In the genomic region with DNA sequence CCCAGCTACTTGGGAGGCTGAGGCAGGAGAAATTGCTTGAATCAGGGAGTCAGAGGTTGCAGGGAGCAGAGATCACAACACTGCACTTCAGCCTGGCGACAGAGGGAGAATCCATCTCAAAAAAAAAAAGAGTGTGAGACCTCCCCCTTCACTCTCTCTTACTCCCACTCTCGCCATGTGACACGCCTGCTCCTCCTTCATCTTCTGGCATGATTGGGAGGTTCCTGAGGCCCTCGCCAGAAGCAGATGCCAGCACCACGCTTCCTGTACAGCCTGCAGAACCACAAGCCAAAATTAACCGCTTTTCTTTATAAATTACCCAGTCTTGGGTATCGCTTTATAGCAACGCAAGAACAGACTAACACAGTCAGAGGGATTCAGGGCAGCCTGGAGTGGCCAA, we compare ENCODE assay signal across 1 cellular context.
TF ChIP-seq lines count a peak whose summit lies in the region.

No MANE protein-coding gene starts in this region.

TF ChIP-seq in K562, 482 proteins besides CTCF, POLR2A, EP300 and RAD21 (continued from another document):
- no peak for TF ChIP-seq FOXK1 (CRISPR knock-in tag; IDR thresholded peaks at IDR 0.05; ENCODE audit: borderline replicate concordance)
- no peak for TF ChIP-seq ZNF408 (CRISPR knock-in tag; IDR thresholded peaks at IDR 0.05; ENCODE audit: low read depth)
- TF ChIP-seq, protein P1, sequence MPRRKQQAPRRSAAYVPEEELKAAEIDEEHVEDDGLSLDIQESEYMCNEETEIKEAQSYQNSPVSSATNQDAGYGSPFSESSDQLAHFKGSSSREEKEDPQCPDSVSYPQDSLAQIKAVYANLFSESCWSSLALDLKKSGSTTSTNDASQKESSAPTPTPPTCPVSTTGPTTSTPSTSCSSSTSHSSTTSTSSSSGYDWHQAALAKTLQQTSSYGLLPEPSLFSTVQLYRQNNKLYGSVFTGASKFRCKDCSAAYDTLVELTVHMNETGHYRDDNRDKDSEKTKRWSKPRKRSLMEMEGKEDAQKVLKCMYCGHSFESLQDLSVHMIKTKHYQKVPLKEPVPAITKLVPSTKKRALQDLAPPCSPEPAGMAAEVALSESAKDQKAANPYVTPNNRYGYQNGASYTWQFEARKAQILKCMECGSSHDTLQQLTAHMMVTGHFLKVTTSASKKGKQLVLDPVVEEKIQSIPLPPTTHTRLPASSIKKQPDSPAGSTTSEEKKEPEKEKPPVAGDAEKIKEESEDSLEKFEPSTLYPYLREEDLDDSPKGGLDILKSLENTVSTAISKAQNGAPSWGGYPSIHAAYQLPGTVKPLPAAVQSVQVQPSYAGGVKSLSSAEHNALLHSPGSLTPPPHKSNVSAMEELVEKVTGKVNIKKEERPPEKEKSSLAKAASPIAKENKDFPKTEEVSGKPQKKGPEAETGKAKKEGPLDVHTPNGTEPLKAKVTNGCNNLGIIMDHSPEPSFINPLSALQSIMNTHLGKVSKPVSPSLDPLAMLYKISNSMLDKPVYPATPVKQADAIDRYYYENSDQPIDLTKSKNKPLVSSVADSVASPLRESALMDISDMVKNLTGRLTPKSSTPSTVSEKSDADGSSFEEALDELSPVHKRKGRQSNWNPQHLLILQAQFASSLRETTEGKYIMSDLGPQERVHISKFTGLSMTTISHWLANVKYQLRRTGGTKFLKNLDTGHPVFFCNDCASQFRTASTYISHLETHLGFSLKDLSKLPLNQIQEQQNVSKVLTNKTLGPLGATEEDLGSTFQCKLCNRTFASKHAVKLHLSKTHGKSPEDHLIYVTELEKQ (CRISPR knock-in tag; IDR thresholded peaks at IDR 0.05): no peak
- TF ChIP-seq ZNF586 (CRISPR knock-in tag; conservative IDR thresholded peaks at IDR 0.05): no peak
- no peak for TF ChIP-seq FOXP1 (CRISPR knock-in tag; IDR thresholded peaks at IDR 0.05)
- TF ChIP-seq NCOA1 (IDR thresholded peaks at IDR 0.05; ENCODE audit: low read depth): no peak
- no peak for TF ChIP-seq PHB2 (IDR thresholded peaks at IDR 0.05; ENCODE audit: low read depth)
TF ChIP-seq in K562: peak in this region for 0.
